8 cellular contexts compared by ENCODE assay signal in the genomic region with DNA sequence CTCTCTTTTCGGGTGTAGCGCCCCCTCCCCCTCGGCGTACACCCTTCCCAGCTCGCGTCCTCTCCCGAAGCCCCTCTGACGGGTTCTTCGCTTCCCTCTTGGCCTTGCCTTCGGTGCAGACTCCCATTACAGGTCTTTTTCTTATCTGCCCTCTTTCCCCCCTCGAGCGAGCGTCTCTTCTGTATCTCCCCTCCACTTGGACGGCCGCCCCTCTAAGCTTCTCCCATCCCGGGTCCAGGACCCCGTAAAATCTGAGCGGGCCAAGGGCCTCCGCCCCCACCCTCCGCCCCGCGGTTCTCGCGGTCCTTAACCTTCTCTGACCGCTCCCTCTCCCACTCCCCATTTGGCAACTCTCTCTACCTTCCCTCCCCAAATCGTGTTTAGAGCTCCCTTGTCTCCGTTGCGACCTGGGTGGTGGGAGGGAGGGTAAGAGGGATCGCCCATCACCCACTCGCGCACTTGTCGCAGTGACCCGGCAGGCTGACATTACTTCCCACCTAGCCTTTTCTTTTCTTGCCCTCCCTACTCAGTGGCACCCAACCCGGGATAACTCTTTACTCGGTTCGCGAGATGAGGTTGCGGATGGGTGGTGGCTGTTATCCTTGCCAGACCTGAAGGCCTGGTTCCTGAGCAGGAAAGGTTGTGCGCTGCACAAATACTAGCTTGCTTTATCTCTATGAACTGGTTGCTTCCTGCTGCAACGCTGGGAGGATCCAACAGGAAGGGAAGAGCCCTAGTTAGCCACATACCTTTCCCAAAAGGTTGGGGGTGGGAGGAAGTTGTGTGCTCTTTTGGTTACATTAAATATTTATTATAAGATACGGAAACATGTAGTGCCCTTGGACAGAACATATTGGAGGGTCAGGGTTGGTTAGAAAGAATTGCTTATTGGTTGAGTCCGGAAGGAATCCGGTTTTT. TPM values are rescaled to one million over a fixed set of nuclear protein-coding genes. Genes with fewer than 3 reads are reported as not detected.
A peak's percentile ranks its signal among the peaks of the same experiment; 100 is the strongest.
DNase-seq lines count a peak whose midpoint lies in the region; ATAC-seq, FAIRE-seq and TF ChIP-seq lines count a peak whose summit lies in the region.

No MANE protein-coding gene starts in this region.

- TF ChIP-seq EP300 in H1 (IDR thresholded peaks at IDR 0.05; ENCODE audit: borderline replicate concordance in 1 of 2, low read depth in 2 of 2, low read length in 2 of 2) (no peak), suprapubic skin (IDR thresholded peaks at IDR 0.05) (no peak)

- H2BK5ac ChIP-seq in H1 (ENCODE audit: low read depth, low read length), result peak overlapping the region; percentile 98

- H2BK12ac ChIP-seq in H1 (ENCODE audit: low read depth, low read length), result no peak overlapping the region; the same call in 1 of the 2 replicates

- no peak for TF ChIP-seq CTCF in LNCaP clone FGC (IDR thresholded peaks at IDR 0.05; ENCODE audit: control insufficient read depth, extremely low read depth, insufficient read depth)
- peak in 2 of 3 experiments; percentile 9 to 13; a peak in 1 of 4 replicates for TF ChIP-seq CTCF in H1 (IDR thresholded peaks at IDR 0.05; ENCODE audit: control extremely low read depth in 1 of 3, insufficient read depth in 1 of 3, low read depth in 1 of 3, low read length in 3 of 3)
- no peak for TF ChIP-seq CTCF in suprapubic skin (IDR thresholded peaks at IDR 0.05)

- peaks cover 2% of the 10 kb centered on the region for H3K36me3 Mint-ChIP-seq in memory B cell

- H3K4me3 Mint-ChIP-seq in memory B cell, result peak overlapping the region; percentile 98

- H2BK20ac ChIP-seq in H1 (ENCODE audit: low read length), result no peak overlapping the region

- H3K23me2 ChIP-seq in H1 (ENCODE audit: low read depth, low read length), result peaks cover 6% of the 10 kb centered on the region; the same call in 1 of the 2 replicates

- H3K36me3 ChIP-seq in H1 (ENCODE audit: control insufficient read depth in 2 of 4, insufficient read depth in 4 of 4, low read length in 3 of 4) (no peaks in the 10 kb centered on the region; a peak in 1 of 8 replicates), suprapubic skin (peaks cover 6% of the 10 kb centered on the region)

- H4K5ac ChIP-seq in H1 (ENCODE audit: insufficient read length, low read depth, low read length), result no peak overlapping the region

- H3K4me2 ChIP-seq in H1 (ENCODE audit: insufficient read depth in 1 of 2, low read depth in 2 of 2, low read length in 2 of 2), result peak overlapping the region; percentile 87 to 89

- H3K27ac ChIP-seq in H1 (ENCODE audit: low read depth, low read length), result peak overlapping the region; percentile 92
- peak overlapping the region; percentile 99 for H3K27ac ChIP-seq in suprapubic skin

- no peaks in the 10 kb centered on the region for H3K27me3 Mint-ChIP-seq in memory B cell

- peak overlapping the region; percentile 80 for H3K4me3 ChIP-seq in LNCaP clone FGC (ENCODE audit: low read depth, low read length)
- peak overlapping the region; percentile 85 to 99 (median 92) for H3K4me3 ChIP-seq in H1 (ENCODE audit: extremely low read depth in 1 of 4, insufficient read depth in 2 of 4, low read depth in 3 of 4, low read length in 4 of 4)
- H3K4me3 ChIP-seq in suprapubic skin, result peak overlapping the region; percentile 96

- H3K18ac ChIP-seq in H1 (ENCODE audit: extremely low read depth, low read length), result peak overlapping the region; percentile 72

- H3K79me1 ChIP-seq in H1 (ENCODE audit: low read depth, low read length), result no peaks in the 10 kb centered on the region; the same call in 1 of the 2 replicates

- no peaks in the 10 kb centered on the region for H3K9me3 ChIP-seq in H1 (ENCODE audit: insufficient read depth in 2 of 2, low read depth in 1 of 2, low read length in 1 of 2)
- no peaks in the 10 kb centered on the region for H3K9me3 ChIP-seq in suprapubic skin

- H2AK5ac ChIP-seq in H1 (ENCODE audit: low read depth, low read length), result no peak overlapping the region

- no peaks in the 10 kb centered on the region for H3K9me3 Mint-ChIP-seq in memory B cell

- H4K20me1 ChIP-seq in H1 (replicated peaks in 1 of 2; ENCODE audit: control insufficient read depth in 1 of 2, insufficient read depth in 2 of 2, low read length in 2 of 2), result peaks cover 2 to 3% of the 10 kb centered on the region in 2 experiments

- no peak for TF ChIP-seq RAD21 in H1 (IDR thresholded peaks at IDR 0.05 in 1 of 2, conservative IDR thresholded peaks at IDR 0.05 in 1 of 2; ENCODE audit: low read depth in 2 of 2, low read length in 2 of 2)

- peak; percentile 14 to 23 for DNase-seq in activated CD4-positive, alpha-beta T cell treated with anti-CD3 and anti-CD28 coated beads for 4 hours
- no peak for DNase-seq in activated CD4-positive, alpha-beta T cell treated with anti-CD3 and anti-CD28 coated beads for 1 hour
- DNase-seq in LNCaP clone FGC (ENCODE audit: low read depth) (peak; percentile 87), UCSD-AML1 (lab: John Stamatoyannopoulos, UW; ENCODE audit: unreplicated experiment) (peak; percentile 63), H1 (ENCODE audit: low read depth in 1 of 2, low spot score in 2 of 2) (no peak), memory B cell (ENCODE audit: low spot score in 2 of 2) (peak in 1 of 2 donors; percentile 20), suprapubic skin (ENCODE audit: low spot score in 2 of 2) (peak; percentile 77 to 81), NCI-H1694 treated with DMSO at 0.1 percent for 48 hours (lab: John Stamatoyannopoulos, UW) (no peak)

- POLR2A ChIA-PET in H1 (lab: Charles Lee; ENCODE audit: partially characterized antibody), result interaction anchor here (0.8 to 2.6 kb wide), 28 partner anchors 8 to 635 kb away, joined by 3 to 19 read pairs (median 4); a partner anchor contains a TSS

- FAIRE-seq in H1 (lab: Jason Lieb, UNC), result no peak

- no peak overlapping the region for H4K8ac ChIP-seq in H1 (ENCODE audit: extremely low read depth, insufficient read depth, low read length)

- WGBS in H1 (ENCODE audit: extremely low coverage in 1 of 2, insufficient coverage in 1 of 2, insufficient read length in 1 of 2, insufficient replicate concordance in 2 of 2, low coverage in 1 of 2, low lambda C conversion rate in 2 of 2, missing lambda C conversion rate in 1 of 2), 2 experiments, result 3% methylated on average over 31 of the region's 43 CpGs; no CpG with 5 or more reads in 1 of the 2 experiments
- WGBS in suprapubic skin, result 1% methylated on average over 43 of the region's 43 CpGs

- H3K79me2 ChIP-seq in H1 (ENCODE audit: control insufficient read depth in 1 of 2, insufficient read depth in 2 of 2, low read length in 2 of 2), result peaks cover 7 to 54% of the 10 kb centered on the region in 2 experiments

- H3K4me1 Mint-ChIP-seq in memory B cell, result peaks cover 21% of the 10 kb centered on the region

- H3K9ac ChIP-seq in H1 (replicated peaks in 1 of 4; ENCODE audit: extremely low read depth in 1 of 4, low read depth in 3 of 4, low read length in 3 of 4), result peak overlapping the region; percentile 25 to 96 (median 84)

- H3K14ac ChIP-seq in H1 (ENCODE audit: insufficient read length), result no peak overlapping the region

- H3K23ac ChIP-seq in H1 (ENCODE audit: insufficient read length), result no peak overlapping the region

- no peak for TF ChIP-seq POLR2A in H1 (IDR thresholded peaks at IDR 0.05; ENCODE audit: control extremely low read depth in 1 of 2, low read depth in 2 of 2, low read length in 2 of 2)
- no peak for TF ChIP-seq POLR2A in suprapubic skin (IDR thresholded peaks at IDR 0.05)

- no peak overlapping the region for H2BK15ac ChIP-seq in H1 (ENCODE audit: low read length)

- peak overlapping the region; percentile 76 for H3K4ac ChIP-seq in H1 (replicated peaks; ENCODE audit: insufficient read length, low read depth, low read length)

- no peak overlapping the region for H2AFZ ChIP-seq in H1 (ENCODE audit: low read length)

- H2BK120ac ChIP-seq in H1 (replicated peaks; ENCODE audit: low read depth, low read length), result no peak overlapping the region

- CTCF ChIA-PET in H1 (lab: Charles Lee; ENCODE audit: partially characterized antibody), result interaction anchor here (0.6 to 5.5 kb wide), 20 partner anchors 8 to 416 kb away, joined by 3 to 40 read pairs (median 4); a partner anchor contains a TSS

- H3K4me1 ChIP-seq in H1 (replicated peaks in 1 of 4; ENCODE audit: control insufficient read depth in 3 of 4, insufficient read depth in 4 of 4, low read length in 3 of 4), result peaks cover 0 to 2% (median 0%) of the 10 kb centered on the region in 4 experiments; a peak in 2 of 7 replicates
- peaks cover 33% of the 10 kb centered on the region for H3K4me1 ChIP-seq in suprapubic skin

- peak overlapping the region; percentile 96 for H3K27ac Mint-ChIP-seq in memory B cell

- H3K27me3 ChIP-seq in H1 (replicated peaks in 1 of 4; ENCODE audit: control insufficient read depth in 3 of 4, extremely low read depth in 1 of 4, insufficient read depth in 3 of 4, low read length in 3 of 4) (no peaks in the 10 kb centered on the region), suprapubic skin (no peaks in the 10 kb centered on the region)

- ATAC-seq in memory B cell (ENCODE audit: low read depth), result no peak

- H4K91ac ChIP-seq in H1 (replicated peaks; ENCODE audit: insufficient read length, low read length), result no peak overlapping the region

- peak overlapping the region; percentile 43 for H3K56ac ChIP-seq in H1 (replicated peaks; ENCODE audit: insufficient read length, low read depth, low read length)

TF ChIP-seq in H1, 55 proteins besides CTCF, POLR2A, EP300 and RAD21:
- TF ChIP-seq CTBP2 (IDR thresholded peaks at IDR 0.05; ENCODE audit: borderline replicate concordance, insufficient read depth, insufficient read length, low read length) (peak; percentile 77), ASH2L (IDR thresholded peaks at IDR 0.05; ENCODE audit: low read length) (peak; percentile 20), POLR2AphosphoS5 (IDR thresholded peaks at IDR 0.05; ENCODE audit: low read depth, low read length) (no peak), SIRT6 (IDR thresholded peaks at IDR 0.05; ENCODE audit: low read length) (no peak), RNF2 (IDR thresholded peaks at IDR 0.05; ENCODE audit: borderline replicate concordance, low read depth, low read length, missing control alignments, poor library complexity, severe bottlenecking) (no peak), KDM4A (IDR thresholded peaks at IDR 0.05; ENCODE audit: low read depth, low read length, severe bottlenecking) (peak; percentile 5), CREB1 (IDR thresholded peaks at IDR 0.05) (0 out of 2 replicates have a peak, but pooled peaks have one; percentile 15), TAF1 (IDR thresholded peaks at IDR 0.05; ENCODE audit: low read depth, low read length) (peak; percentile 10; the same call in 1 of the 2 replicates)

RNA-seq across cellular contexts. Expression of a gene that starts 0.9 kb away (rescaled TPM):
- 247 and 254 TPM in 2 replicates for total RNA-seq in H1 (2021; fragmentation: NEBNext Ultra II Directional; extraction: Animal tissue kit (Norgen Biotek cat#: 25700))
- 141 and 211 TPM in 2 replicates for polyA plus RNA-seq in H1 (2011; rRNA removed)
- polyA plus RNA-seq in H1 (2011; cell fraction: cytosol; rRNA removed), result 272 TPM
- polyA plus RNA-seq in H1 (2011; cell fraction: nucleus; rRNA removed), result 63.0 TPM
- polyA plus RNA-seq in H1 (2012, experiment 1 of 2), result 251 to 406 TPM (median 294 TPM) in 4 replicates
- polyA plus RNA-seq in H1 (2012, experiment 2 of 2), result 121 TPM
- polyA plus RNA-seq in H1 (2013, experiment 1 of 2), result 211 TPM
- polyA plus RNA-seq in H1 (2013, experiment 2 of 2), result 229 TPM
- polyA minus RNA-seq in H1 (2011; rRNA and poly(A)+ RNA removed), result 212 and 347 TPM in 2 replicates
- polyA minus RNA-seq in H1 (2011; cell fraction: cytosol; rRNA and poly(A)+ RNA removed), result 74.1 TPM
- 32.8 TPM for polyA minus RNA-seq in H1 (2011; cell fraction: nucleus; rRNA and poly(A)+ RNA removed)
- 100 to 1,000 TPM; 150 to 650 (median 425) TPM for total RNA-seq in suprapubic skin

Comparison
In these comparisons a context has a peak if more than half of its experiments do, and no peak if none do; other contexts are left out.
1. DNase-seq: peak in activated CD4-positive, alpha-beta T cell treated with anti-CD3 and anti-CD28 coated beads for 4 hours (2 of 2), LNCaP clone FGC (single experiment), UCSD-AML1 (single experiment) and suprapubic skin (2 of 2); none in activated CD4-positive, alpha-beta T cell treated with anti-CD3 and anti-CD28 coated beads for 1 hour (single experiment), H1 (0 of 2) and NCI-H1694 treated with DMSO at 0.1 percent for 48 hours (single experiment).
2. CTCF ChIP-seq: peak in H1 (2 of 3); none in LNCaP clone FGC (single experiment) and suprapubic skin (0 of 2).
3. Peak in every context shown above with its lines, with median percentiles within 50 percentile points of each other: H3K4me3 ChIP-seq.